Comparison of ENCODE assay signal across 8 cellular contexts in genomic region chr5:39076757-39077475, GRCh38. TPM values are rescaled to one million over a fixed set of nuclear protein-coding genes. Genes with fewer than 3 reads are reported as not detected.
DNase-seq lines count a peak whose midpoint lies in the region; ATAC-seq and TF ChIP-seq lines count a peak whose summit lies in the region.

No MANE protein-coding gene starts in this region.

- H3K9me3 ChIP-seq in heart right ventricle (no peaks in the 10 kb centered on the region), testis (no peaks in the 10 kb centered on the region), SJCRH30 (replicated peaks) (no peaks in the 10 kb centered on the region)

- no peak for ATAC-seq in heart right ventricle
- ATAC-seq in left cardiac atrium, result no peak
- no peak for ATAC-seq in activated T-helper 17 cell treated with anti-CD3 and anti-CD28 coated beads, Interleukin-2, amount 50 U/mL, for 72 hours (replicated peaks)
- no peak for ATAC-seq in natural killer cell treated with Interleukin-12 subunit alpha and Interleukin-12 subunit beta and Interleukin-15 and Interleukin-18, amount 100 ng/mL, for 72 hours

- peaks cover 11% of the 10 kb centered on the region for H3K4me1 Mint-ChIP-seq in activated T-helper 17 cell treated with anti-CD3 and anti-CD28 coated beads, Interleukin-2, amount 50 U/mL, for 72 hours
- H3K4me1 Mint-ChIP-seq in natural killer cell treated with Interleukin-12 subunit alpha and Interleukin-12 subunit beta and Interleukin-15 and Interleukin-18, amount 100 ng/mL, for 72 hours (ENCODE audit: low read depth in 2 of 2), result peaks cover 21 to 37% of the 10 kb centered on the region in 2 donors

- H3K27ac ChIP-seq in heart right ventricle (peak overlapping the region in 9 of 10 donors; percentile 4 to 100 (median 98)), testis (peak overlapping the region in 1 of 2 donors; percentile 33), SJCRH30 (no peak overlapping the region)

- TF ChIP-seq POLR2A in testis (IDR thresholded peaks at IDR 0.05), result no peak

- no peaks in the 10 kb centered on the region for H3K36me3 ChIP-seq in heart right ventricle
- no peaks in the 10 kb centered on the region for H3K36me3 ChIP-seq in testis (ENCODE audit: low read depth, missing control alignments)
- H3K36me3 ChIP-seq in SJCRH30, result no peaks in the 10 kb centered on the region

- TF ChIP-seq CTCF in heart right ventricle (IDR thresholded peaks at IDR 0.05), result no peak
- no peak for TF ChIP-seq CTCF in testis (IDR thresholded peaks at IDR 0.05)

- H3K27me3 ChIP-seq in heart right ventricle (no peaks in the 10 kb centered on the region), testis (no peaks in the 10 kb centered on the region), SJCRH30 (no peaks in the 10 kb centered on the region)

- DNase-seq in heart right ventricle (no peak), left cardiac atrium (no peak), HT-29 (ENCODE audit: low spot score) (peak; percentile 41), testis (no peak), SJCRH30 (no peak)
- DNase-seq in natural killer cell treated with Interleukin-12 subunit alpha and Interleukin-12 subunit beta and Interleukin-15 and Interleukin-18, amount 100 ng/mL, for 72 hours (ENCODE audit: low spot score), result no peak
- DNase-seq in effector CD4-positive, alpha-beta T cell, result no peak

- H3K36me3 Mint-ChIP-seq in activated T-helper 17 cell treated with anti-CD3 and anti-CD28 coated beads, Interleukin-2, amount 50 U/mL, for 72 hours (ENCODE audit: low read depth), result peaks cover 17% of the 10 kb centered on the region
- no peaks in the 10 kb centered on the region for H3K36me3 Mint-ChIP-seq in natural killer cell treated with Interleukin-12 subunit alpha and Interleukin-12 subunit beta and Interleukin-15 and Interleukin-18, amount 100 ng/mL, for 72 hours

- H3K27me3 Mint-ChIP-seq in activated T-helper 17 cell treated with anti-CD3 and anti-CD28 coated beads, Interleukin-2, amount 50 U/mL, for 72 hours, result peaks cover 10% of the 10 kb centered on the region
- H3K27me3 Mint-ChIP-seq in natural killer cell treated with Interleukin-12 subunit alpha and Interleukin-12 subunit beta and Interleukin-15 and Interleukin-18, amount 100 ng/mL, for 72 hours, result peaks cover 8 to 12% of the 10 kb centered on the region in 2 donors

- H3K4me3 Mint-ChIP-seq in activated T-helper 17 cell treated with anti-CD3 and anti-CD28 coated beads, Interleukin-2, amount 50 U/mL, for 72 hours, result peak overlapping the region; percentile 97
- peak overlapping the region; percentile 74 for H3K4me3 Mint-ChIP-seq in natural killer cell treated with Interleukin-12 subunit alpha and Interleukin-12 subunit beta and Interleukin-15 and Interleukin-18, amount 100 ng/mL, for 72 hours

- H3K27ac Mint-ChIP-seq in activated T-helper 17 cell treated with anti-CD3 and anti-CD28 coated beads, Interleukin-2, amount 50 U/mL, for 72 hours, result no peak overlapping the region
- H3K27ac Mint-ChIP-seq in natural killer cell treated with Interleukin-12 subunit alpha and Interleukin-12 subunit beta and Interleukin-15 and Interleukin-18, amount 100 ng/mL, for 72 hours, result peak overlapping the region in 1 of 2 donors; percentile 83

- intact Hi-C loops in heart right ventricle (cut with DNase I) (loop anchor here in 4 of 10 donors (1.0 to 10.0 kb wide), 3 partner anchors 70 to 242 kb away; no protein-coding TSS in a partner anchor), left cardiac atrium (cut with DNase I) (loop anchor here in 1 of 2 donors (5.0 kb wide), 1 partner anchor 70 kb away; no protein-coding TSS in a partner anchor), testis (cut with DNase I; ENCODE audit: low total_unique reads) (no loop called here)

- H3K9me3 Mint-ChIP-seq in activated T-helper 17 cell treated with anti-CD3 and anti-CD28 coated beads, Interleukin-2, amount 50 U/mL, for 72 hours, result no peaks in the 10 kb centered on the region
- H3K9me3 Mint-ChIP-seq in natural killer cell treated with Interleukin-12 subunit alpha and Interleukin-12 subunit beta and Interleukin-15 and Interleukin-18, amount 100 ng/mL, for 72 hours, result no peaks in the 10 kb centered on the region

- H3K4me3 ChIP-seq in heart right ventricle (peak overlapping the region in 6 of 10 donors; percentile 74 to 93 (median 88)), testis (no peak overlapping the region), SJCRH30 (no peak overlapping the region)

- H3K4me1 ChIP-seq in heart right ventricle, result peaks cover 0 to 43% (median 20%) of the 10 kb centered on the region in 9 donors
- H3K4me1 ChIP-seq in testis, result peaks cover 4% of the 10 kb centered on the region
- peaks cover 6% of the 10 kb centered on the region; the same call in 1 of the 2 replicates for H3K4me1 ChIP-seq in SJCRH30

- 33 to 44% methylated on average over 4 of the region's 4 CpGs for WGBS in heart right ventricle, 2 donors
- WGBS in testis, 2 donors, result 51 to 59% methylated on average over 4 of the region's 4 CpGs

RNA-seq across cellular contexts. Expression of gene RICTOR, which starts 2.7 kb away (rescaled TPM):
- 10 to 100 TPM; 23.2 to 88.3 (median 51.7) TPM for total RNA-seq in heart right ventricle
- polyA plus RNA-seq in heart right ventricle, result 10 to 100 TPM in 1 of 2 donors, 1 to 10 TPM in 1; 3.1 to 17.6 TPM
- total RNA-seq in left cardiac atrium, result 10 to 100 TPM; 22.7 to 28.3 TPM
- total RNA-seq in HT-29 (2014; rRNA removed; shearing (Covaris generic)), result 11.3 and 12.8 TPM in 2 replicates
- 10 to 100 TPM; 35.1 to 84.8 TPM for total RNA-seq in activated T-helper 17 cell treated with anti-CD3 and anti-CD28 coated beads, Interleukin-2, amount 50 U/mL, for 72 hours
- 10 to 100 TPM; 42.7 to 51.0 TPM for total RNA-seq in natural killer cell treated with Interleukin-12 subunit alpha and Interleukin-12 subunit beta and Interleukin-15 and Interleukin-18, amount 100 ng/mL, for 72 hours
- 10 to 100 TPM; 57.7 to 61.8 TPM for total RNA-seq in testis
- polyA plus RNA-seq in testis (ENCODE audit: insufficient read depth, low read depth, low replicate concordance), result 14.4 TPM
- total RNA-seq in SJCRH30 (2014; rRNA removed; shearing (Covaris generic)), result 21.5 and 24.3 TPM in 2 replicates

Comparison
In these comparisons a context has a peak if more than half of its experiments do, and no peak if none do; other contexts are left out.
1. H3K4me3 ChIP-seq: peak in heart right ventricle (6 of 10); none in testis (0 of 2) and SJCRH30 (single experiment).